ENCODE assay signal across 2 cellular contexts in genomic region chr1:97636941-97637340, GRCh38.
TF ChIP-seq lines count a peak whose summit lies in the region.

No MANE protein-coding gene starts in this region.

TF ChIP-seq in SK-N-SH treated with all-trans-retinoic acid at 6 μM for 48 hours, 23 proteins besides CTCF, POLR2A, EP300 and RAD21 (continued from another document):
- TF ChIP-seq ZFP30 (CRISPR knock-in tag; IDR thresholded peaks at IDR 0.05) (no peak), ZNF8 (CRISPR knock-in tag; IDR thresholded peaks at IDR 0.05) (no peak), ISL1 (CRISPR knock-in tag; IDR thresholded peaks at IDR 0.05) (peak; percentile 35; the same call in 1 of the 2 replicates)
TF ChIP-seq in SK-N-SH treated with all-trans-retinoic acid at 6 μM for 48 hours: peak in this region for 1.

TF ChIP-seq in SK-N-SH, 30 proteins besides CTCF, POLR2A, EP300 and RAD21 (continued from another document):
- TF ChIP-seq, protein P1, sequence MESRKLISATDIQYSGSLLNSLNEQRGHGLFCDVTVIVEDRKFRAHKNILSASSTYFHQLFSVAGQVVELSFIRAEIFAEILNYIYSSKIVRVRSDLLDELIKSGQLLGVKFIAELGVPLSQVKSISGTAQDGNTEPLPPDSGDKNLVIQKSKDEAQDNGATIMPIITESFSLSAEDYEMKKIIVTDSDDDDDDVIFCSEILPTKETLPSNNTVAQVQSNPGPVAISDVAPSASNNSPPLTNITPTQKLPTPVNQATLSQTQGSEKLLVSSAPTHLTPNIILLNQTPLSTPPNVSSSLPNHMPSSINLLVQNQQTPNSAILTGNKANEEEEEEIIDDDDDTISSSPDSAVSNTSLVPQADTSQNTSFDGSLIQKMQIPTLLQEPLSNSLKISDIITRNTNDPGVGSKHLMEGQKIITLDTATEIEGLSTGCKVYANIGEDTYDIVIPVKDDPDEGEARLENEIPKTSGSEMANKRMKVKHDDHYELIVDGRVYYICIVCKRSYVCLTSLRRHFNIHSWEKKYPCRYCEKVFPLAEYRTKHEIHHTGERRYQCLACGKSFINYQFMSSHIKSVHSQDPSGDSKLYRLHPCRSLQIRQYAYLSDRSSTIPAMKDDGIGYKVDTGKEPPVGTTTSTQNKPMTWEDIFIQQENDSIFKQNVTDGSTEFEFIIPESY (IDR thresholded peaks at IDR 0.05; ENCODE audit: borderline replicate concordance, low read depth), result no peak
- TF ChIP-seq MEF2A (IDR thresholded peaks at IDR 0.05; ENCODE audit: borderline replicate concordance, low read depth) (no peak), YY1 (IDR thresholded peaks at IDR 0.05; ENCODE audit: low read depth) (no peak), RXRA (IDR thresholded peaks at IDR 0.05; ENCODE audit: borderline replicate concordance, low read depth) (no peak), ELF1 (IDR thresholded peaks at IDR 0.05) (no peak), TAF1 (IDR thresholded peaks at IDR 0.05; ENCODE audit: borderline replicate concordance, low read depth, low read length) (no peak), POLR2AphosphoS5 (IDR thresholded peaks at IDR 0.05; ENCODE audit: low read depth, low read length) (no peak), RFX5 (IDR thresholded peaks at IDR 0.05; ENCODE audit: low read length) (no peak), USF1 (IDR thresholded peaks at IDR 0.05; ENCODE audit: borderline replicate concordance, low read depth) (no peak), TEAD4 (IDR thresholded peaks at IDR 0.05; ENCODE audit: borderline replicate concordance, insufficient read depth) (no peak), JUND (IDR thresholded peaks at IDR 0.05) (no peak), CHD2 (IDR thresholded peaks at IDR 0.05; ENCODE audit: low read length, partially characterized antibody) (no peak), FOXJ3 (CRISPR knock-in tag; IDR thresholded peaks at IDR 0.05) (no peak), RCOR1 (IDR thresholded peaks at IDR 0.05; ENCODE audit: low read length) (no peak)
- TF ChIP-seq, protein P2, sequence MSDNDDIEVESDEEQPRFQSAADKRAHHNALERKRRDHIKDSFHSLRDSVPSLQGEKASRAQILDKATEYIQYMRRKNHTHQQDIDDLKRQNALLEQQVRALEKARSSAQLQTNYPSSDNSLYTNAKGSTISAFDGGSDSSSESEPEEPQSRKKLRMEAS (IDR thresholded peaks at IDR 0.05; ENCODE audit: low read depth), result no peak
